1 cellular context compared by ENCODE assay signal in the genomic region with DNA sequence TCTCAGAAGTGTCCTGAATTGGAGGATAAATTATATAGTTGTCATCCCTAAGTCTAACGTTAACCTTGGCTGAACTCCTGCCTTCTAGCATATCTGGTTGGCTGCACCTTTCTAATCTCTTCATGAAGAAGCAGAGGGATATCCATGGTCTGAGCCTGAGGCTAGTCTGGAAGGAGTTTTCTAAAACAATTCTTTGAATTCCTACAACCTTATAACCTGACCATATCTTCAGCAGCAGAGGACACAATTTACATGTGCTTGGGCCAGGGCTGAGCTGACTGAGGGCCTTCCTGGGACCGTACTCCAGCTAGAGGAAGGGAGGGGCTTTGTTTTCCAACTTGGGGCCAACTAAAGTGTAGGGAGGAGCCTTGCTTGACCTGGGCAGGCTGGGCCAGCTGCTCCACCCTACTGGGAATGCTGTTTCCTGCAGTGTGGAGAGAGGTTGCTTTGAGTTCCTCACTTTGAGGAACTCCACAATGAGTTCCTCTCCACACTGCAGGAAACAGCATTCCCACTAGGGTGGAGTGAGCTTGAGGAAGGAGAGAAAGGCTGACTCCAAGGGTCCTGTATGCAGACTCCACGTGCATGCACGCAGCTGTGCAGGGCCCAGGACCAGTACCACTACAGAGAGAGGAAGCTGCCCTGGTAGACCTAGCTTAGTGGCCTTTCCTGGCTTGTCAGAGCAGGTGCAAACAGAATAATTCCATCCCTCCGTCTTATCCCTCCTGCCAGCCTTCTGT.
TF ChIP-seq lines count a peak whose summit lies in the region.

No MANE protein-coding gene starts in this region.

TF ChIP-seq in GM23338, 12 proteins besides CTCF, POLR2A, EP300 and RAD21 (continued from another document):
- no peak for TF ChIP-seq ZNF462 (CRISPR knock-in tag; IDR thresholded peaks at IDR 0.05)
- TF ChIP-seq CREB1 (CRISPR knock-in tag; IDR thresholded peaks at IDR 0.05; ENCODE audit: low read depth) = no peak
- no peak for TF ChIP-seq ZNF114 (CRISPR knock-in tag; IDR thresholded peaks at IDR 0.05)
- TF ChIP-seq, protein P1, sequence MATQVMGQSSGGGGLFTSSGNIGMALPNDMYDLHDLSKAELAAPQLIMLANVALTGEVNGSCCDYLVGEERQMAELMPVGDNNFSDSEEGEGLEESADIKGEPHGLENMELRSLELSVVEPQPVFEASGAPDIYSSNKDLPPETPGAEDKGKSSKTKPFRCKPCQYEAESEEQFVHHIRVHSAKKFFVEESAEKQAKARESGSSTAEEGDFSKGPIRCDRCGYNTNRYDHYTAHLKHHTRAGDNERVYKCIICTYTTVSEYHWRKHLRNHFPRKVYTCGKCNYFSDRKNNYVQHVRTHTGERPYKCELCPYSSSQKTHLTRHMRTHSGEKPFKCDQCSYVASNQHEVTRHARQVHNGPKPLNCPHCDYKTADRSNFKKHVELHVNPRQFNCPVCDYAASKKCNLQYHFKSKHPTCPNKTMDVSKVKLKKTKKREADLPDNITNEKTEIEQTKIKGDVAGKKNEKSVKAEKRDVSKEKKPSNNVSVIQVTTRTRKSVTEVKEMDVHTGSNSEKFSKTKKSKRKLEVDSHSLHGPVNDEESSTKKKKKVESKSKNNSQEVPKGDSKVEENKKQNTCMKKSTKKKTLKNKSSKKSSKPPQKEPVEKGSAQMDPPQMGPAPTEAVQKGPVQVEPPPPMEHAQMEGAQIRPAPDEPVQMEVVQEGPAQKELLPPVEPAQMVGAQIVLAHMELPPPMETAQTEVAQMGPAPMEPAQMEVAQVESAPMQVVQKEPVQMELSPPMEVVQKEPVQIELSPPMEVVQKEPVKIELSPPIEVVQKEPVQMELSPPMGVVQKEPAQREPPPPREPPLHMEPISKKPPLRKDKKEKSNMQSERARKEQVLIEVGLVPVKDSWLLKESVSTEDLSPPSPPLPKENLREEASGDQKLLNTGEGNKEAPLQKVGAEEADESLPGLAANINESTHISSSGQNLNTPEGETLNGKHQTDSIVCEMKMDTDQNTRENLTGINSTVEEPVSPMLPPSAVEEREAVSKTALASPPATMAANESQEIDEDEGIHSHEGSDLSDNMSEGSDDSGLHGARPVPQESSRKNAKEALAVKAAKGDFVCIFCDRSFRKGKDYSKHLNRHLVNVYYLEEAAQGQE (IDR thresholded peaks at IDR 0.05; ENCODE audit: unreplicated experiment) = no peak
- TF ChIP-seq POLR2AphosphoS5 (IDR thresholded peaks at IDR 0.05; ENCODE audit: low read depth) = no peak
- TF ChIP-seq JUNB (IDR thresholded peaks at IDR 0.05; ENCODE audit: unreplicated experiment) = no peak
- TF ChIP-seq EZH2 (IDR thresholded peaks at IDR 0.05; ENCODE audit: low read depth, unreplicated experiment) = no peak
TF ChIP-seq in GM23338: peak in this region for 0.
